ENCODE assay signal across 24 cellular contexts in the genomic region with DNA sequence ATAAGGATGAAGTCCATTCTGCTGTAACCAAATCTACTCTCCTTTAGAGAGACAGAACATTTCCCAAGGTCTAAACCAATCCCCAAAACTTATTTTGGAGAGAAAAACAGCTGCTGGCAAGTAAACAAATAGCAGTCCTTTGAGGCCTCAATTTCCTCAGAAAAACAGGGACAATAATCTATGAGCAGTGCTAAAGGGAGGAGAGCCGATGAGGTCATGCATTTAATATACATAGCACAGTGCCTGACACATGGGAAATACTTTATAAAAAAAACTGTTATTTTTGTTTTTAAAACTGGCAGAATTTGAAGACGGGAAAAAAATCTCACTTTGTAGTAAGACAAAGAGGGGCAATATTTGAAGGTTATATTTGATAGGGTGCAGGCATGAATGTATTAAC.
"Had no signal": no experiment of that assay in that cellular context is flagged by ENCODE, and none has a peak within 500 bp of the region (broad histone marks: within the 10 kb centered on the region; RNA-seq: fewer than 3 reads in every experiment).

No MANE protein-coding gene starts in this region.

- H3K4me1 Mint-ChIP-seq: activated naive CD8-positive, alpha-beta T cell treated with anti-CD3 and anti-CD28 coated beads for 36 hours; naive thymus-derived CD8-positive, alpha-beta T cell had no signal

- H3K9me3 ChIP-seq: colonic mucosa, heart right ventricle, ovary, transverse colon had no signal

- H3K36me3 ChIP-seq: colonic mucosa, heart right ventricle, ovary, transverse colon had no signal

- DNase-seq: activated CD4-positive, alpha-beta T cell treated with anti-CD3 and anti-CD28 coated beads for 4 hours; activated CD4-positive, alpha-beta T cell treated with anti-CD3 and anti-CD28 coated beads, Interleukin-2, amount 50 U/mL, for 48 hours; activated CD4-positive, CD25-positive, alpha-beta regulatory T cell; activated CD8-positive, alpha-beta memory T cell treated with anti-CD3 and anti-CD28 coated beads, Interleukin-2, amount 50 U/mL, for 48 hours; activated naive CD4-positive, alpha-beta T cell treated with Interleukin-2 at 50 U/mL for 16 hours; activated naive CD8-positive, alpha-beta T cell treated with anti-CD3 and anti-CD28 coated beads for 36 hours; activated T-cell treated with anti-CD3 and anti-CD28 coated beads, Interleukin-2, amount 50 U/mL, for 4 hours; amniotic stem cell; colonic mucosa; endodermal cell; heart right ventricle; islet precursor cell; naive thymus-derived CD8-positive, alpha-beta T cell; ovary; stimulated activated CD4-positive, alpha-beta T cell treated with anti-CD3 and anti-CD28 coated beads, Interleukin-15, amount 100 ng/mL, for 24 hours; stimulated activated CD4-positive, alpha-beta T cell treated with anti-CD3 and anti-CD28 coated beads, Interleukin-2, amount 100 ng/mL, for 48 hours; stimulated activated CD8-positive, alpha-beta memory T cell treated with anti-CD3 and anti-CD28 coated beads, Interleukin-4, amount 100 ng/mL, for 48 hours; stimulated activated naive B cell treated with anti-CD40 and anti-IgM and Interleukin-4, amounts not matched to agents 10 μg/mL and 1 μg/mL and 100 μg/mL, for 72 hours; T-helper 17 cell; transverse colon had no signal

- ATAC-seq: activated T-cell treated with anti-CD3 and anti-CD28 coated beads, Interleukin-2, amount 50 U/mL, for 4 hours; left lobe of liver; naive thymus-derived CD8-positive, alpha-beta T cell; sciatic nerve; stimulated activated naive B cell treated with anti-CD40 and anti-IgM and Interleukin-4, amounts not matched to agents 10 μg/mL and 1 μg/mL and 100 μg/mL, for 72 hours; T-helper 17 cell had no signal

- H3K36me3 Mint-ChIP-seq: activated naive CD8-positive, alpha-beta T cell treated with anti-CD3 and anti-CD28 coated beads for 36 hours; naive thymus-derived CD8-positive, alpha-beta T cell; stimulated activated naive B cell treated with anti-CD40 and anti-IgM and Interleukin-4, amounts not matched to agents 10 μg/mL and 1 μg/mL and 100 μg/mL, for 72 hours had no signal

- H3K4me1 ChIP-seq: colonic mucosa, transverse colon had no signal

- H3K27me3 ChIP-seq: colonic mucosa, heart right ventricle, ovary, transverse colon had no signal

- H3K4me3 ChIP-seq: colonic mucosa, heart right ventricle, lung, ovary, smooth muscle cell, transverse colon had no signal

- H3K27me3 Mint-ChIP-seq: activated naive CD8-positive, alpha-beta T cell treated with anti-CD3 and anti-CD28 coated beads for 36 hours had no signal

- H3K4me3 Mint-ChIP-seq: activated naive CD8-positive, alpha-beta T cell treated with anti-CD3 and anti-CD28 coated beads for 36 hours; activated T-cell treated with anti-CD3 and anti-CD28 coated beads, Interleukin-2, amount 50 U/mL, for 4 hours; endodermal cell; naive thymus-derived CD8-positive, alpha-beta T cell; stimulated activated naive B cell treated with anti-CD40 and anti-IgM and Interleukin-4, amounts not matched to agents 10 μg/mL and 1 μg/mL and 100 μg/mL, for 72 hours; T-helper 17 cell had no signal

- H3K27ac Mint-ChIP-seq: activated naive CD8-positive, alpha-beta T cell treated with anti-CD3 and anti-CD28 coated beads for 36 hours; endodermal cell; naive thymus-derived CD8-positive, alpha-beta T cell; stimulated activated naive B cell treated with anti-CD40 and anti-IgM and Interleukin-4, amounts not matched to agents 10 μg/mL and 1 μg/mL and 100 μg/mL, for 72 hours; T-helper 17 cell had no signal

- H3K9me3 Mint-ChIP-seq: activated naive CD8-positive, alpha-beta T cell treated with anti-CD3 and anti-CD28 coated beads for 36 hours; activated T-cell treated with anti-CD3 and anti-CD28 coated beads, Interleukin-2, amount 50 U/mL, for 4 hours; endodermal cell; naive thymus-derived CD8-positive, alpha-beta T cell; stimulated activated naive B cell treated with anti-CD40 and anti-IgM and Interleukin-4, amounts not matched to agents 10 μg/mL and 1 μg/mL and 100 μg/mL, for 72 hours had no signal
